19 cellular contexts compared by ENCODE assay signal in the genomic region with DNA sequence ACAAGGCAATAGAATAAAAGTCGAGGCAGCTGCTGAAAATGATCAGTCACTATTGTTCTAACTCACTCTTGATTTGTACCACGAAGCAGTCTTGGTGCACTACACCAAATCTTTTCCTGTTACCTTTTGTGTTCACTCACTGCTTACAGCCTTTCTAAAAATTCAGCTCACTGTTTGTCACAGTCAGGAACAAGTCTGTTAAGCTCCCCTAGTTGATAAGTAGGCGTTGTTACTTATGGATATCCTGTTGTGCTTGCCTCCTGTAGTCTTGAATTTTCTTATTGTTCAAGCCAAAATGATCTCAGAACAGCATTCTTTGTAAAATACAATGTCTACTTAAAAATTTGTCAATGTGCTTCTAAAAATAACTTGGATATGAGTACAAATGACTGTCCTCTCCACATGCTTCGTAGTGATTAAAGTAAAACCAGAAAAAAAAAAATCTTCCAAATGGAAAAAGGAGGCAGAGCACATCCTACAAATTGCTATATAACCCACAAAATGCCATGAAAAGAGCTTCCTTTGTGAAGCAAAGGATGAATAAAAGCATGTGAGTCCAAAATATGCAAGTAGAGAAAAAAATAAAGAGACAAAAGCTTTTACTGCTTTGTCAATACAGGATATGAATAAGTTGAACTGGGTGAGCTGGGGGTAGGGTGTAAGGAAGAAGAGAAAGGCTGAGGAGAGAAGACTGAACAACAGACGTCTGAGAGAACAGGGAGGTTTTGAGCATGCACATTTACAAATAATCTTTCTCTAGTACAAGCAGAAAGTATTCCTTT.
DNase-seq lines count a peak whose midpoint lies in the region; ATAC-seq and TF ChIP-seq lines count a peak whose summit lies in the region.
"Had no signal": no experiment of that assay in that cellular context is flagged by ENCODE, and none has a peak within 500 bp of the region (broad histone marks: within the 10 kb centered on the region; RNA-seq: fewer than 3 reads in every experiment).

No MANE protein-coding gene starts in this region.

- no peaks in the 10 kb centered on the region for H3K27me3 ChIP-seq in cardiac muscle cell
- H3K27me3 ChIP-seq: body of pancreas, upper lobe of left lung had no signal

- H3K4me3 ChIP-seq in cardiac muscle cell (no peak overlapping the region), cardiac fibroblast (replicated peaks in 1 of 2; ENCODE audit: low read depth in 2 of 2, low read length in 2 of 2) (peak overlapping the region in 1 of 2 donors; percentile 18)
- H3K4me3 ChIP-seq: body of pancreas, upper lobe of left lung had no signal

- DNase-seq in cardiac muscle cell (ENCODE audit: low read depth in 1 of 2, low spot score in 1 of 2) (peak; percentile 21 to 29), cardiac septum (ENCODE audit: low spot score) (no peak), cardiac fibroblast (ENCODE audit: low read depth in 2 of 2) (peak; percentile 34 to 78), iPS-NIHi7 (ENCODE audit: extremely low spot score) (peak; percentile 11), NOMO-1 (lab: John Stamatoyannopoulos, UW; ENCODE audit: unreplicated experiment in 2 of 2) (no peak), putamen (ENCODE audit: low spot score) (no peak), omental fat pad (ENCODE audit: low spot score) (no peak), NCI-H226 (no peak)
- DNase-seq: activated CD8-positive, alpha-beta memory T cell treated with anti-CD3 and anti-CD28 coated beads, Interleukin-2, amount 10 ng/mL, durations not matched to agents 7 days and 5 days; body of pancreas; CD4-positive, alpha-beta T cell; DND-41; effector memory CD4-positive, alpha-beta T cell; MM.1S; small intestine; upper lobe of left lung had no signal

- H3K27ac ChIP-seq in cardiac muscle cell, result peak overlapping the region; percentile 66
- H3K27ac ChIP-seq: body of pancreas, upper lobe of left lung had no signal

- no peaks in the 10 kb centered on the region for H3K36me3 ChIP-seq in cardiac muscle cell
- H3K36me3 ChIP-seq: upper lobe of left lung had no signal

- no peak for TF ChIP-seq CTCF in cardiac muscle cell (IDR thresholded peaks at IDR 0.05; ENCODE audit: low read depth, low read length)
- TF ChIP-seq CTCF in cardiac fibroblast (IDR thresholded peaks at IDR 0.05; ENCODE audit: low read depth, low read length), result no peak
- TF ChIP-seq CTCF in omental fat pad (IDR thresholded peaks at IDR 0.05), result no peak

- no peak for ATAC-seq in omental fat pad (ENCODE audit: low FRiP score)
- ATAC-seq: activated CD8-positive, alpha-beta memory T cell treated with anti-CD3 and anti-CD28 coated beads, Interleukin-2, amount 10 ng/mL, durations not matched to agents 7 days and 5 days; body of pancreas; HCT116; HepG2; stimulated activated effector memory CD8-positive, alpha-beta T cell treated with anti-CD3 and anti-CD28 coated beads, Interleukin-12 subunit alpha, Interleukin-12 subunit beta, amount 100 ng/mL, for 72 hours had no signal

- H3K9me3 ChIP-seq in cardiac muscle cell (ENCODE audit: low read depth), result no peaks in the 10 kb centered on the region
- H3K9me3 ChIP-seq: body of pancreas, upper lobe of left lung had no signal

- H3K4me1 ChIP-seq in cardiac muscle cell (ENCODE audit: low read depth), result peaks cover 8% of the 10 kb centered on the region
- H3K4me1 ChIP-seq: body of pancreas, upper lobe of left lung had no signal

- intact Hi-C loops in cardiac septum (cut with DNase I), result no loop called here

Comparison
In these comparisons a context has a peak if more than half of its experiments do, and no peak if none do; other contexts are left out.
1. DNase-seq: peak in cardiac muscle cell (2 of 2), cardiac fibroblast (2 of 2) and iPS-NIHi7 (single experiment); none in cardiac septum (single experiment), NOMO-1 (0 of 2), putamen (single experiment), omental fat pad (single experiment) and NCI-H226 (single experiment).